ENCODE assay signal across 16 cellular contexts in the genomic region with DNA sequence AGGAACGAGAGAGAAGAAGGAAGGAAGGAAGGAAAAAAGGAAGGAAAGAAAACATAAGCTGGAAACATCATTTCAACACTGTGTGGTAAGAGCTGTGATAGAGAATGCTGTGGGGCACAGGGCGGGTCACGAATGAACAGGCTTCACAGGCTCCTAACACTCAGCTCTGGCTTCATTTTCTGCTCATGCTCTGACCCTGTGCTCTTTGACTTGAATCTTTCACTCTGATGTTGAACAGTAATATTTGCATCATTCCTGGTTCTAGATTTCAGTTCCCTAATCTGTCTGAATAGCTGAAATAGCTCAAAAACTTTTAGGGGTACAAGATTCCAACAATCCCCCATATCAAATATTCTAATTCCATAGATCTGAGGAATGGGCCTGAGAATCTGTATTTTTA.
A peak's percentile ranks its signal among the peaks of the same experiment; 100 is the strongest.
DNase-seq lines count a peak whose midpoint lies in the region; ATAC-seq lines count a peak whose summit lies in the region.
"Had no signal": no experiment of that assay in that cellular context is flagged by ENCODE, and none has a peak within 500 bp of the region (broad histone marks: within the 10 kb centered on the region; RNA-seq: fewer than 3 reads in every experiment).

No MANE protein-coding gene starts in this region.

- ATAC-seq in GM18870 (IDR thresholded peaks at IDR 0.05; ENCODE audit: unreplicated experiment) (peak; percentile 24), GM21723 (IDR thresholded peaks at IDR 0.05; ENCODE audit: unreplicated experiment) (peak; percentile 61), HG03095 (IDR thresholded peaks at IDR 0.05; ENCODE audit: unreplicated experiment) (peak; percentile 47), HG03565 (IDR thresholded peaks at IDR 0.05; ENCODE audit: unreplicated experiment) (no peak)
- ATAC-seq: psoas muscle, T-cell had no signal

- peak; percentile 14 for DNase-seq in germinal center (ENCODE audit: low spot score)
- no peak for DNase-seq in NK-92 treated with Interleukin-12 subunit alpha and Interleukin-12 subunit beta, amount 100 ng/mL, for 24 hours (lab: John Stamatoyannopoulos, UW)
- no peak for DNase-seq in stimulated activated naive CD4-positive, alpha-beta T cell treated with Interleukin-2 at 50 U/mL for 16 hours (lab: John Stamatoyannopoulos, UW)
- no peak for DNase-seq in 8988T
- DNase-seq: esophagus squamous epithelium; GM23248; mesendoderm; NCI-H1694; psoas muscle; stimulated activated CD4-positive, alpha-beta T cell treated with anti-CD3 and anti-CD28 coated beads, Interleukin-4, amount 100 ng/mL, for 1 hour; stomach; T-cell had no signal
